Comparison of ENCODE assay signal across 11 cellular contexts in the genomic region with DNA sequence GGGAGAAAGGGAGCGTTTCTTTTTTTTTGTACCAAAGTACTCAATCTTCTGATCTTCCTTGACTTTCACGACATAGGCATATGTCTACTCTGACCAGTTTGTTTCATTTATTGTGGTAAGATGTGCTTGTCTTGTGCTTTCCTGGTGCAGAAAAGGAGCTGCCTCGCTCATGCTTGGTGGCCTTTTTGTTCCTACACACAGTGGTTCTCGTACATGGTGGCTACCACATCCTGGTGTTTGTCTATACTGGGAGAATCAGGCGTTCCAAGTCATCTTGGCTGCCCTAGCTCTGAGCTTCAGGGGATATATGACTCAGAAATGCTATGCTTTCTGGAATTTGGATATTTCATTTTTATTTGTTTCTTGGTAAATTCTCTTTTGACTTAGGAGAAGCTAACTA. TPM values are rescaled to one million over a fixed set of nuclear protein-coding genes. Genes with fewer than 3 reads are reported as not detected.
DNase-seq lines count a peak whose midpoint lies in the region; ATAC-seq and TF ChIP-seq lines count a peak whose summit lies in the region.
"Had no signal": no experiment of that assay in that cellular context is flagged by ENCODE, and none has a peak within 500 bp of the region (broad histone marks: within the 10 kb centered on the region; RNA-seq: fewer than 3 reads in every experiment).

No MANE protein-coding gene starts in this region.

- no peak overlapping the region for H2AK5ac ChIP-seq in neuronal stem cell (ENCODE audit: low read depth, low read length)

- H3K9ac ChIP-seq in neuronal stem cell (ENCODE audit: low read depth, low read length, poor library complexity), result no peak overlapping the region

- no CpG with 5 or more reads among the region's 5 CpGs for WGBS in neuronal stem cell (ENCODE audit: extremely low coverage in 2 of 2, insufficient read length in 2 of 2, insufficient replicate concordance in 1 of 2), 2 donors

- H3K4me1 ChIP-seq in neuronal stem cell (ENCODE audit: control insufficient read depth in 2 of 2, insufficient read depth in 1 of 2, low read depth in 1 of 2, low read length in 2 of 2), result no peaks in the 10 kb centered on the region

- H3K79me1 ChIP-seq in neuronal stem cell (ENCODE audit: low read depth, low read length), result no peaks in the 10 kb centered on the region

- no peak for TF ChIP-seq CTCF in choroid plexus epithelial cell (conservative IDR thresholded peaks at IDR 0.05; ENCODE audit: low read depth, low read length)

- H4K8ac ChIP-seq in neuronal stem cell (ENCODE audit: low read depth, low read length), result no peak overlapping the region

- no peak overlapping the region for H4K91ac ChIP-seq in neuronal stem cell (ENCODE audit: low read depth, low read length, poor library complexity)

- H3K14ac ChIP-seq in neuronal stem cell (ENCODE audit: low read length), result no peak overlapping the region

- no peak overlapping the region for H2BK12ac ChIP-seq in neuronal stem cell (ENCODE audit: low read length)

- H3K27ac ChIP-seq in neuronal stem cell (replicated peaks; ENCODE audit: low read length), result no peak overlapping the region

- H3K23ac ChIP-seq in neuronal stem cell (ENCODE audit: low read depth, low read length, poor library complexity), result no peak overlapping the region

- H3K36me3 ChIP-seq in neuronal stem cell (replicated peaks in 1 of 2; ENCODE audit: control insufficient read depth in 2 of 2, insufficient read depth in 2 of 2, low read length in 2 of 2), result peaks cover 0 to 11% of the 10 kb centered on the region in 2 donors

- no peak overlapping the region for H3K4me2 ChIP-seq in neuronal stem cell (ENCODE audit: insufficient read depth, low read length, poor library complexity, severe bottlenecking)

- no peaks in the 10 kb centered on the region for H3K27me3 ChIP-seq in neuronal stem cell (ENCODE audit: control insufficient read depth in 3 of 3, insufficient read depth in 3 of 3, low read depth in 1 of 3, low read length in 3 of 3)

- peak; percentile 23 for DNase-seq in activated CD4-positive, alpha-beta T cell treated with anti-CD3 and anti-CD28 coated beads for 48 hours
- DNase-seq in activated CD4-positive, alpha-beta T cell treated with anti-CD3 and anti-CD28 coated beads for 1 hour, result no peak
- DNase-seq in RPMI7951 (ENCODE audit: low read depth), result peak; percentile 74
- DNase-seq in choroid plexus epithelial cell (ENCODE audit: low read depth), result peak; percentile 50
- peak; percentile 11 for DNase-seq in skeletal muscle cell (ENCODE audit: low read depth)
- no peak for DNase-seq in KG1 (lab: John Stamatoyannopoulos, UW)
- DNase-seq in neuronal stem cell (ENCODE audit: low spot score), result no peak
- DNase-seq: NCI-H446, occipital lobe, SW 1271 had no signal

- H3K4ac ChIP-seq in neuronal stem cell (ENCODE audit: low read length), result no peak overlapping the region

- no peak overlapping the region for H2BK5ac ChIP-seq in neuronal stem cell (ENCODE audit: low read length)

- H2BK120ac ChIP-seq in neuronal stem cell (ENCODE audit: low read depth, low read length), result no peak overlapping the region

- H3K9me3 ChIP-seq in neuronal stem cell (replicated peaks in 1 of 2; ENCODE audit: control insufficient read depth in 2 of 2, insufficient read depth in 1 of 2, low read depth in 1 of 2, low read length in 2 of 2), result peaks cover 0 to 11% of the 10 kb centered on the region in 2 donors

- H3K4me3 ChIP-seq in choroid plexus epithelial cell (ENCODE audit: low read depth, low read length) (no peak overlapping the region), skeletal muscle cell (ENCODE audit: low read depth, low read length) (no peak overlapping the region), neuronal stem cell (ENCODE audit: low read length in 2 of 2) (no peak overlapping the region)

- H2AFZ ChIP-seq in neuronal stem cell (ENCODE audit: low read length), result no peak overlapping the region

- ATAC-seq in HG02884 (IDR thresholded peaks at IDR 0.05; ENCODE audit: unreplicated experiment), result no peak

- no peak overlapping the region for H3K18ac ChIP-seq in neuronal stem cell (ENCODE audit: low read length)

- no peak overlapping the region for H2BK15ac ChIP-seq in neuronal stem cell (ENCODE audit: low read length)

RNA-seq across cellular contexts. Expression of a gene that starts 31.8 kb away (rescaled TPM):
- 0.12 TPM in 1 of 2 replicates, not detected in the other for total RNA-seq in RPMI7951 (2014; rRNA removed; shearing (Covaris generic))
- polyA plus RNA-seq in neuronal stem cell (2013, experiment 1 of 2), result 2.6 TPM
- polyA plus RNA-seq in neuronal stem cell (2013, experiment 2 of 2), result 2.3 TPM

Comparison
In these comparisons a context has a peak if more than half of its experiments do, and no peak if none do; other contexts are left out.
1. DNase-seq: peak in activated CD4-positive, alpha-beta T cell treated with anti-CD3 and anti-CD28 coated beads for 48 hours (single experiment), RPMI7951 (single experiment), choroid plexus epithelial cell (single experiment) and skeletal muscle cell (single experiment); none in activated CD4-positive, alpha-beta T cell treated with anti-CD3 and anti-CD28 coated beads for 1 hour (single experiment), KG1 (single experiment) and neuronal stem cell (single experiment).